In genomic region chr16:80265624-80266306, GRCh38 we compare ENCODE assay signal across 1 cellular context.
TF ChIP-seq lines count a peak whose summit lies in the region.

No MANE protein-coding gene starts in this region.

TF ChIP-seq in HepG2, 621 proteins besides CTCF, POLR2A, EP300 and RAD21 (continued from another document and continues in another):
- TF ChIP-seq PHF20 (CRISPR knock-in tag; IDR thresholded peaks at IDR 0.05) (no peak), GLMP (CRISPR knock-in tag; IDR thresholded peaks at IDR 0.05; ENCODE audit: borderline replicate concordance) (no peak), LRRFIP1 (CRISPR knock-in tag; conservative IDR thresholded peaks at IDR 0.05) (no peak), ZNF724P (CRISPR knock-in tag; IDR thresholded peaks at IDR 0.05; ENCODE audit: borderline replicate concordance) (no peak), SIN3B (IDR thresholded peaks at IDR 0.05; ENCODE audit: low read length) (no peak), ESRRA (CRISPR knock-in tag; IDR thresholded peaks at IDR 0.05; ENCODE audit: low read depth) (peak; percentile 89), ZNF34 (CRISPR knock-in tag; IDR thresholded peaks at IDR 0.05; ENCODE audit: borderline replicate concordance) (no peak), ZNF597 (CRISPR knock-in tag; IDR thresholded peaks at IDR 0.05) (no peak), AKAP8 (CRISPR knock-in tag; IDR thresholded peaks at IDR 0.05) (peak; percentile 49; the same call in 1 of the 2 replicates), CHD4 (IDR thresholded peaks at IDR 0.05; ENCODE audit: borderline replicate concordance, low read length) (peak; percentile 91), NCOA5 (CRISPR knock-in tag; IDR thresholded peaks at IDR 0.05) (no peak), PAX8 (CRISPR knock-in tag; IDR thresholded peaks at IDR 0.05; ENCODE audit: borderline replicate concordance) (no peak), MED13 (CRISPR knock-in tag; IDR thresholded peaks at IDR 0.05) (peak; percentile 57; the same call in 1 of the 2 replicates), ZNF7 (CRISPR knock-in tag; IDR thresholded peaks at IDR 0.05) (no peak), NCOR1 (IDR thresholded peaks at IDR 0.05; ENCODE audit: borderline replicate concordance, low read length) (peak; percentile 96), ZFP37 (CRISPR knock-in tag; IDR thresholded peaks at IDR 0.05; ENCODE audit: borderline replicate concordance) (no peak), ZNF430 (CRISPR knock-in tag; IDR thresholded peaks at IDR 0.05) (peak; percentile 63; the same call in 1 of the 2 replicates), ZNF556 (CRISPR knock-in tag; IDR thresholded peaks at IDR 0.05; ENCODE audit: borderline replicate concordance) (peak; percentile 37; the same call in 1 of the 2 replicates), SRY (CRISPR knock-in tag; IDR thresholded peaks at IDR 0.05) (no peak; the same call in 1 of the 2 replicates), ZNF446 (CRISPR knock-in tag; IDR thresholded peaks at IDR 0.05) (no peak), ARNTL (CRISPR knock-in tag; IDR thresholded peaks at IDR 0.05) (peak; percentile 65; the same call in 1 of the 2 replicates), ZBTB7A (CRISPR knock-in tag; IDR thresholded peaks at IDR 0.05) (peak; percentile 19; the same call in 1 of the 2 replicates), ZNF558 (CRISPR knock-in tag; IDR thresholded peaks at IDR 0.05; ENCODE audit: borderline replicate concordance) (no peak), NCOA1 (CRISPR knock-in tag; IDR thresholded peaks at IDR 0.05) (no peak), ZSCAN22 (CRISPR knock-in tag; IDR thresholded peaks at IDR 0.05) (no peak), HHEX (CRISPR knock-in tag; IDR thresholded peaks at IDR 0.05) (peak; percentile 82), GFI1 (CRISPR knock-in tag; IDR thresholded peaks at IDR 0.05; ENCODE audit: borderline replicate concordance) (peak; percentile 91), ZNF20 (CRISPR knock-in tag; IDR thresholded peaks at IDR 0.05) (0 out of 2 replicates have a peak, but pooled peaks have one; percentile 34), SP1 (IDR thresholded peaks at IDR 0.05) (no peak), SP1 (CRISPR knock-in tag; IDR thresholded peaks at IDR 0.05) (no peak; the same call in 1 of the 2 replicates), GPN1 (CRISPR knock-in tag; IDR thresholded peaks at IDR 0.05; ENCODE audit: borderline replicate concordance) (no peak), ATF4 (CRISPR knock-in tag; IDR thresholded peaks at IDR 0.05) (peak in 1 of 2 experiments; percentile 90; a peak in 2 of 4 replicates), GATAD2A (CRISPR knock-in tag; IDR thresholded peaks at IDR 0.05) (peak; percentile 99), KAT7 (CRISPR knock-in tag; IDR thresholded peaks at IDR 0.05; ENCODE audit: borderline replicate concordance) (peak; percentile 82; the same call in 1 of the 2 replicates), POGZ (CRISPR knock-in tag; IDR thresholded peaks at IDR 0.05) (peak; percentile 98), ZNF660 (CRISPR knock-in tag; IDR thresholded peaks at IDR 0.05; ENCODE audit: borderline replicate concordance, low read depth) (no peak), CHCHD3 (CRISPR knock-in tag; IDR thresholded peaks at IDR 0.05) (no peak), GABPA (IDR thresholded peaks at IDR 0.05; ENCODE audit: low read depth, low read length) (no peak), GABPA (CRISPR knock-in tag; IDR thresholded peaks at IDR 0.05; ENCODE audit: low read depth) (peak; percentile 63), MTA1 (CRISPR knock-in tag; IDR thresholded peaks at IDR 0.05; ENCODE audit: borderline replicate concordance) (peak; percentile 21; the same call in 1 of the 2 replicates), KLF16 (CRISPR knock-in tag; IDR thresholded peaks at IDR 0.05) (peak in 1 of 2 experiments; percentile 91; a peak in 1 of 4 replicates), ZBTB21 (CRISPR knock-in tag; IDR thresholded peaks at IDR 0.05) (peak; percentile 94), NFYC (CRISPR knock-in tag; IDR thresholded peaks at IDR 0.05) (peak; percentile 34; the same call in 1 of the 2 replicates), BRCA1 (CRISPR knock-in tag; IDR thresholded peaks at IDR 0.05) (peak; percentile 65; the same call in 1 of the 2 replicates), TCF12 (IDR thresholded peaks at IDR 0.05) (no peak), TCF12 (CRISPR knock-in tag; IDR thresholded peaks at IDR 0.05) (peak; percentile 97), PBX3 (CRISPR knock-in tag; IDR thresholded peaks at IDR 0.05; ENCODE audit: borderline replicate concordance) (no peak), ASH2L (IDR thresholded peaks at IDR 0.05; ENCODE audit: insufficient read length, low read depth, low read length) (peak; percentile 81), SP5 (CRISPR knock-in tag; IDR thresholded peaks at IDR 0.05; ENCODE audit: borderline replicate concordance, low read depth) (peak; percentile 66; the same call in 1 of the 2 replicates), NFKB2 (CRISPR knock-in tag; IDR thresholded peaks at IDR 0.05; ENCODE audit: borderline replicate concordance) (no peak), DNMT1 (CRISPR knock-in tag; IDR thresholded peaks at IDR 0.05) (no peak)
- TF ChIP-seq, protein P1, sequence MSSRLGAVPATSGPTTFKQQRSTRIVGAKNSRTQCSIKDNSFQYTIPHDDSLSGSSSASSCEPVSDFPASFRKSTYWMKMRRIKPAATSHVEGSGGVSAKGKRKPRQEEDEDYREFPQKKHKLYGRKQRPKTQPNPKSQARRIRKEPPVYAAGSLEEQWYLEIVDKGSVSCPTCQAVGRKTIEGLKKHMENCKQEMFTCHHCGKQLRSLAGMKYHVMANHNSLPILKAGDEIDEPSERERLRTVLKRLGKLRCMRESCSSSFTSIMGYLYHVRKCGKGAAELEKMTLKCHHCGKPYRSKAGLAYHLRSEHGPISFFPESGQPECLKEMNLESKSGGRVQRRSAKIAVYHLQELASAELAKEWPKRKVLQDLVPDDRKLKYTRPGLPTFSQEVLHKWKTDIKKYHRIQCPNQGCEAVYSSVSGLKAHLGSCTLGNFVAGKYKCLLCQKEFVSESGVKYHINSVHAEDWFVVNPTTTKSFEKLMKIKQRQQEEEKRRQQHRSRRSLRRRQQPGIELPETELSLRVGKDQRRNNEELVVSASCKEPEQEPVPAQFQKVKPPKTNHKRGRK (CRISPR knock-in tag; IDR thresholded peaks at IDR 0.05) = no peak
- TF ChIP-seq, protein P2, sequence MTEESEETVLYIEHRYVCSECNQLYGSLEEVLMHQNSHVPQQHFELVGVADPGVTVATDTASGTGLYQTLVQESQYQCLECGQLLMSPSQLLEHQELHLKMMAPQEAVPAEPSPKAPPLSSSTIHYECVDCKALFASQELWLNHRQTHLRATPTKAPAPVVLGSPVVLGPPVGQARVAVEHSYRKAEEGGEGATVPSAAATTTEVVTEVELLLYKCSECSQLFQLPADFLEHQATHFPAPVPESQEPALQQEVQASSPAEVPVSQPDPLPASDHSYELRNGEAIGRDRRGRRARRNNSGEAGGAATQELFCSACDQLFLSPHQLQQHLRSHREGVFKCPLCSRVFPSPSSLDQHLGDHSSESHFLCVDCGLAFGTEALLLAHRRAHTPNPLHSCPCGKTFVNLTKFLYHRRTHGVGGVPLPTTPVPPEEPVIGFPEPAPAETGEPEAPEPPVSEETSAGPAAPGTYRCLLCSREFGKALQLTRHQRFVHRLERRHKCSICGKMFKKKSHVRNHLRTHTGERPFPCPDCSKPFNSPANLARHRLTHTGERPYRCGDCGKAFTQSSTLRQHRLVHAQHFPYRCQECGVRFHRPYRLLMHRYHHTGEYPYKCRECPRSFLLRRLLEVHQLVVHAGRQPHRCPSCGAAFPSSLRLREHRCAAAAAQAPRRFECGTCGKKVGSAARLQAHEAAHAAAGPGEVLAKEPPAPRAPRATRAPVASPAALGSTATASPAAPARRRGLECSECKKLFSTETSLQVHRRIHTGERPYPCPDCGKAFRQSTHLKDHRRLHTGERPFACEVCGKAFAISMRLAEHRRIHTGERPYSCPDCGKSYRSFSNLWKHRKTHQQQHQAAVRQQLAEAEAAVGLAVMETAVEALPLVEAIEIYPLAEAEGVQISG (CRISPR knock-in tag; IDR thresholded peaks at IDR 0.05) = peak; percentile 70
- TF ChIP-seq, protein P3, sequence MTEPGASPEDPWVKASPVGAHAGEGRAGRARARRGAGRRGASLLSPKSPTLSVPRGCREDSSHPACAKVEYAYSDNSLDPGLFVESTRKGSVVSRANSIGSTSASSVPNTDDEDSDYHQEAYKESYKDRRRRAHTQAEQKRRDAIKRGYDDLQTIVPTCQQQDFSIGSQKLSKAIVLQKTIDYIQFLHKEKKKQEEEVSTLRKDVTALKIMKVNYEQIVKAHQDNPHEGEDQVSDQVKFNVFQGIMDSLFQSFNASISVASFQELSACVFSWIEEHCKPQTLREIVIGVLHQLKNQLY (CRISPR knock-in tag; IDR thresholded peaks at IDR 0.05) = peak; percentile 73; the same call in 1 of the 2 replicates
- TF ChIP-seq, protein P4, sequence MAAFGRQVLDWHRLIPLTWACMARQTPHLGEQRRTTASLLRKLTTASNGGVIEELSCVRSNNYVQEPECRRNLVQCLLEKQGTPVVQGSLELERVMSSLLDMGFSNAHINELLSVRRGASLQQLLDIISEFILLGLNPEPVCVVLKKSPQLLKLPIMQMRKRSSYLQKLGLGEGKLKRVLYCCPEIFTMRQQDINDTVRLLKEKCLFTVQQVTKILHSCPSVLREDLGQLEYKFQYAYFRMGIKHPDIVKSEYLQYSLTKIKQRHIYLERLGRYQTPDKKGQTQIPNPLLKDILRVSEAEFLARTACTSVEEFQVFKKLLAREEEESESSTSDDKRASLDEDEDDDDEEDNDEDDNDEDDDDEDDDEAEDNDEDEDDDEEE (CRISPR knock-in tag; IDR thresholded peaks at IDR 0.05) = no peak
- TF ChIP-seq, protein P5, sequence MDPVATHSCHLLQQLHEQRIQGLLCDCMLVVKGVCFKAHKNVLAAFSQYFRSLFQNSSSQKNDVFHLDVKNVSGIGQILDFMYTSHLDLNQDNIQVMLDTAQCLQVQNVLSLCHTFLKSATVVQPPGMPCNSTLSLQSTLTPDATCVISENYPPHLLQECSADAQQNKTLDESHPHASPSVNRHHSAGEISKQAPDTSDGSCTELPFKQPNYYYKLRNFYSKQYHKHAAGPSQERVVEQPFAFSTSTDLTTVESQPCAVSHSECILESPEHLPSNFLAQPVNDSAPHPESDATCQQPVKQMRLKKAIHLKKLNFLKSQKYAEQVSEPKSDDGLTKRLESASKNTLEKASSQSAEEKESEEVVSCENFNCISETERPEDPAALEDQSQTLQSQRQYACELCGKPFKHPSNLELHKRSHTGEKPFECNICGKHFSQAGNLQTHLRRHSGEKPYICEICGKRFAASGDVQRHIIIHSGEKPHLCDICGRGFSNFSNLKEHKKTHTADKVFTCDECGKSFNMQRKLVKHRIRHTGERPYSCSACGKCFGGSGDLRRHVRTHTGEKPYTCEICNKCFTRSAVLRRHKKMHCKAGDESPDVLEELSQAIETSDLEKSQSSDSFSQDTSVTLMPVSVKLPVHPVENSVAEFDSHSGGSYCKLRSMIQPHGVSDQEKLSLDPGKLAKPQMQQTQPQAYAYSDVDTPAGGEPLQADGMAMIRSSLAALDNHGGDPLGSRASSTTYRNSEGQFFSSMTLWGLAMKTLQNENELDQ (CRISPR knock-in tag; IDR thresholded peaks at IDR 0.05; ENCODE audit: borderline replicate concordance) = 0 out of 2 replicates have a peak, but pooled peaks have one; percentile 79
- TF ChIP-seq, protein P6, sequence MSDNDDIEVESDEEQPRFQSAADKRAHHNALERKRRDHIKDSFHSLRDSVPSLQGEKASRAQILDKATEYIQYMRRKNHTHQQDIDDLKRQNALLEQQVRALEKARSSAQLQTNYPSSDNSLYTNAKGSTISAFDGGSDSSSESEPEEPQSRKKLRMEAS (IDR thresholded peaks at IDR 0.05) = no peak
